In the genomic region with DNA sequence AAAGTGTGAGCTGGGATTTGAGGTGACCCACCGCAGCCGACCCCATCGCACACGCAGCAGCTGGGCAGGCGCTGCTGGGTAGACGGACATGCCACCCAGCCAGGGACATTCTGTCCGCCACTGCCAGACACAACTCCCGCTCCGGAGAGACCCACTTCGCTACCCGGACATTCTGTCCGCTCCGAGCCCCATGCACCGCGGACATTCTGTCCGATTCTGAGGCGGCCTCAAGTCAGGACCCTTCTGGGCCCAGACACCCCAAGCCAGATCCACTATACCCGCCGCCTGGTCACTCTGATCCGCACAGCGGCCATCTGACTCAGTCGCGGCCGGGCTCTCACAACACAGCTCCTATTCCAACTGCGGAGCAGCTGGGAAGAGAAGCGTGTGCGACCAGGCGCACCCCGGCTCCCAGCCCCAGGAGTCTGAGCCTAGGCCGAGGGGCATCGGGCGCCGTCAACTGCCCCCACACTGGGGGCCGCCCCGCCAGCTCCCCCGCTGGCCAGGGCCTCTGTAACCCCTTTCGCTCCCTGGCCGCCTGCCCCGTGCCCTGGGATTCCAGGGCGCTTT, we compare ENCODE assay signal across 9 cellular contexts. TPM values are rescaled to one million over a fixed set of nuclear protein-coding genes. Genes with fewer than 3 reads are reported as not detected.
A peak's percentile ranks its signal among the peaks of the same experiment; 100 is the strongest.
DNase-seq lines count a peak whose midpoint lies in the region; ATAC-seq and TF ChIP-seq lines count a peak whose summit lies in the region.
"Had no signal": no experiment of that assay in that cellular context is flagged by ENCODE, and none has a peak within 500 bp of the region (broad histone marks: within the 10 kb centered on the region; RNA-seq: fewer than 3 reads in every experiment).

No MANE protein-coding gene starts in this region.

- H4K20me1 ChIP-seq in OCI-LY7 (ENCODE audit: insufficient read depth, low read length) = no peaks in the 10 kb centered on the region

- no peak overlapping the region for H3K4me2 ChIP-seq in OCI-LY7 (ENCODE audit: low read length)

- CTCF ChIA-PET in OCI-LY7 (lab: Charles Lee; ENCODE audit: unreplicated experiment) = no interaction called here

- ATAC-seq in SK-N-SH treated with all-trans-retinoic acid at 6 μM for 48 hours = no peak
- ATAC-seq in left colon = no peak

- intact Hi-C loops in left colon (cut with DNase I, micrococcal nuclease) (no loop called here), OCI-LY7 (cut with micrococcal nuclease; ENCODE audit: unreplicated experiment) (no loop called here)

- no peak for DNase-seq in AG10803 (ENCODE audit: low read depth)
- DNase-seq in fibroblast of pulmonary artery (ENCODE audit: low read depth) = no peak
- DNase-seq in neural crest cell (ENCODE audit: low read depth, low spot score) = no peak
- DNase-seq in NCI-H1048 (lab: John Stamatoyannopoulos, UW) = no peak
- no peak for DNase-seq in left colon
- no peak for DNase-seq in OCI-LY7 (ENCODE audit: low spot score)
- DNase-seq in stimulated activated CD4-positive, alpha-beta T cell treated with anti-CD3 and anti-CD28 coated beads, Interleukin-2, amount 100 ng/mL, for 48 hours = no peak

- peaks cover 74% of the 10 kb centered on the region for H3K27me3 Mint-ChIP-seq in neural crest cell (ENCODE audit: low read depth)

- H3K4me1 Mint-ChIP-seq in neural crest cell = peaks cover 31% of the 10 kb centered on the region

- peaks cover under 1% of the 10 kb centered on the region; the same call in 1 of the 2 replicates for H3K79me2 ChIP-seq in OCI-LY7 (ENCODE audit: insufficient read depth, low read depth, low read length)

- H3K4me3 ChIP-seq in AG10803 (ENCODE audit: low read length) (peak overlapping the region; percentile 75), fibroblast of pulmonary artery (replicated peaks; ENCODE audit: low read depth, low read length) (peak overlapping the region; percentile 67), OCI-LY7 (ENCODE audit: low read depth, low read length, poor library complexity, severe bottlenecking) (no peak overlapping the region)

- H3K9me3 Mint-ChIP-seq in neural crest cell = no peaks in the 10 kb centered on the region

- H3K9me2 ChIP-seq in OCI-LY7 (ENCODE audit: insufficient read depth, low read length) = no peaks in the 10 kb centered on the region

- no peak overlapping the region for H3K27ac Mint-ChIP-seq in neural crest cell (ENCODE audit: unreplicated experiment)

- H3K36me3 ChIP-seq in OCI-LY7 (ENCODE audit: insufficient read depth, low read length) = no peaks in the 10 kb centered on the region

- H3K36me3 Mint-ChIP-seq in neural crest cell (ENCODE audit: low read depth) = no peaks in the 10 kb centered on the region

- no peak overlapping the region for H3K27ac ChIP-seq in OCI-LY7 (ENCODE audit: low read depth, low read length, poor library complexity, severe bottlenecking)

- H3K4me1 ChIP-seq in OCI-LY7 (ENCODE audit: insufficient read depth, low read length, poor library complexity, severe bottlenecking) = peaks cover 8% of the 10 kb centered on the region

- no TSS peak for BruUV-seq in OCI-LY7 (replicated peaks; lab: Mats Ljungman, UMichigan)

- no peak overlapping the region for H2AFZ ChIP-seq in OCI-LY7 (ENCODE audit: low read length)

- no peak for TF ChIP-seq CTCF in AG10803 (conservative IDR thresholded peaks at IDR 0.05; ENCODE audit: low read length)
- no peak for TF ChIP-seq CTCF in fibroblast of pulmonary artery (IDR thresholded peaks at IDR 0.05; ENCODE audit: low read length, missing control alignments)
- TF ChIP-seq CTCF in neural crest cell (conservative IDR thresholded peaks at IDR 0.05) = no peak
- TF ChIP-seq CTCF in OCI-LY7 (conservative IDR thresholded peaks at IDR 0.05; ENCODE audit: low read length) = no peak

- H3K4me3 Mint-ChIP-seq in neural crest cell = peak overlapping the region; percentile 79

- POLR2A ChIA-PET in OCI-LY7 (lab: Charles Lee) = no interaction called here

- H3K9me3 ChIP-seq in OCI-LY7 (ENCODE audit: low read length) = no peaks in the 10 kb centered on the region

TF ChIP-seq in SK-N-SH treated with all-trans-retinoic acid at 6 μM for 48 hours, 23 proteins besides CTCF, POLR2A, EP300 and RAD21:
- TF ChIP-seq ZC3H10 (CRISPR knock-in tag; IDR thresholded peaks at IDR 0.05) (no peak), ZFP3 (CRISPR knock-in tag; IDR thresholded peaks at IDR 0.05) (peak; percentile 59; the same call in 1 of the 2 replicates)

RNA-seq across cellular contexts. Expression of a gene that starts 0.8 kb away (rescaled TPM):
- total RNA-seq in neural crest cell (not detected in 2 replicates), left colon (not detected), OCI-LY7 (2022) (not detected in 2 replicates)
- total RNA-seq in OCI-LY7 (2014; rRNA removed; shearing (Covaris generic)) = not detected in 2 replicates
- total RNA-seq: mononuclear cell had no signal

RNA-seq across cellular contexts. Expression of a gene that starts 4.8 kb away (rescaled TPM):
- total RNA-seq in neural crest cell (43.2 and 44.7 TPM in 2 replicates), left colon (10 to 100 TPM; 52.3 to 64.3 TPM), OCI-LY7 (2022) (33.4 and 36.9 TPM in 2 replicates)
- 13.8 and 17.8 TPM in 2 replicates for total RNA-seq in OCI-LY7 (2014; rRNA removed; shearing (Covaris generic))

RNA-seq across cellular contexts. Expression of a gene that starts 14.5 kb away (rescaled TPM):
- 0.23 and 0.30 TPM in 2 replicates for total RNA-seq in neural crest cell
- not detected for total RNA-seq in left colon
- total RNA-seq in OCI-LY7 (2014; rRNA removed; shearing (Covaris generic)) = 0.62 TPM in 1 of 2 replicates, not detected in the other
- 0.48 TPM in 1 of 2 replicates, not detected in the other for total RNA-seq in OCI-LY7 (2022)
- total RNA-seq: mononuclear cell had no signal
